Comparison of ENCODE assay signal across 1 cellular context in the genomic region with DNA sequence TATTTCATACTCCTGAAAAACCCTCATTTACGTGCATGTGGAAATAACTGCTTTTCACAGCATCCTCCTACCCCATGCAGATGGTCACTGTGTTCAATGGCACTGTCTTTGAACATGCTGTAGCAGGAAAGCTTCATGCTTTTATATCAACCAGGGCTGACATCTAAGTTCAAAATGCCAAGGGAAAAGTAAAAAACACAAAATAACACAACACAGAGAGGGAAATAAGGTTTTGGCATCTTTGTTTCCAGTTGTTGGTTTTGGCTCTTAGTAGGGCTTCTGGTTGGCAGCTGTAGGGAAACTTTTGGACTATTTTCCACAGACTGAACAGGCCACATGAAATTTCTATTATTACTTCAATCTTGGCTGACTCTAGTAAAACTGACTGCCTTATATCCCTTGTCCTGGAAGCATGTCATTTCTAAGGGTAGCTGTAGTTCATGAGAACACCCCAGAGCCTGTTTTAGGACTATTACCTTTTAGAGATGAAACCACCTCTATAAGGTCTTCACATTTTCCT.
TF ChIP-seq lines count a peak whose summit lies in the region.

No MANE protein-coding gene starts in this region.

TF ChIP-seq in HepG2, 621 proteins besides CTCF, POLR2A, EP300 and RAD21 (continued from another document):
- TF ChIP-seq ZSCAN9 (CRISPR knock-in tag; IDR thresholded peaks at IDR 0.05; ENCODE audit: borderline replicate concordance) (no peak), KDM5B (CRISPR knock-in tag; IDR thresholded peaks at IDR 0.05; ENCODE audit: borderline replicate concordance) (no peak), ZSCAN12 (CRISPR knock-in tag; IDR thresholded peaks at IDR 0.05) (no peak), ZNF737 (CRISPR knock-in tag; IDR thresholded peaks at IDR 0.05; ENCODE audit: borderline replicate concordance) (no peak), MYNN (CRISPR knock-in tag; IDR thresholded peaks at IDR 0.05; ENCODE audit: low read depth) (no peak)
